Comparison of ENCODE assay signal across 1 cellular context in the genomic region with DNA sequence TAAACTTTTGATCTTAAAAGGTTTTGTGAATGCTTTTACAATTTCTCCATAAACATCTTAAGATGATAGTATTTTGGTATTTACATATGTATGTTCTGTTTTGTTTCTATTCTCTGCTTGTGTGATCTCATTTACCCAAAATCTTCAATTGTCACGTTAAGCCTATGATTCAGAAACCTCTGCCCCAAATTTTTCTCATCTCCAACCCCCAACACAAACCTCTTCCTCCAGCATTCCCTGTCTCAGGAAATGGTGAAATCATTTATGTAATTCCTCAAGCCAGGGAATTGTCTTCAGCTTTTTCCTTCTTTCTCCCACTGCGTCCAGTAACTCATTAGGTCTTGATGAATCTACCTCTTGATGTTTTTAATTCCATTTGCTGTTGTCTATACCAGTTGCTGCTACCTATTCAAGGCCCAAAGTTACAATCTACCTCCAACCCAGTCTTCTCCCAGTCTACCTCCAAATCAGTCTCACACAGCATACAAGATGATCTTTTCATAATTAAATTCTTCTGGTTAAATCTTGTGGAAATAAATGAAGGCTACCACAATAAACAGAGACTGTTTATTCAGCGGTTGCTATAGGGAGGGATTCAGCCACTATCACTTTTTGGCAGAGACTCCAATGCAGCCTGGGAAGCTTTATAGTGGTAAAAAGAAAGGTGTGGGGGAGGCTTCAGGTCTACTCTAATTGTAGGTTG.
TF ChIP-seq lines count a peak whose summit lies in the region.

No MANE protein-coding gene starts in this region.

TF ChIP-seq in GM12878, 131 proteins besides CTCF, POLR2A, EP300 and RAD21:
- TF ChIP-seq SKIL (IDR thresholded peaks at IDR 0.05; ENCODE audit: low read depth, poor library complexity, severe bottlenecking), result no peak
- TF ChIP-seq ZNF592 (IDR thresholded peaks at IDR 0.05), result no peak
- TF ChIP-seq, protein P1, sequence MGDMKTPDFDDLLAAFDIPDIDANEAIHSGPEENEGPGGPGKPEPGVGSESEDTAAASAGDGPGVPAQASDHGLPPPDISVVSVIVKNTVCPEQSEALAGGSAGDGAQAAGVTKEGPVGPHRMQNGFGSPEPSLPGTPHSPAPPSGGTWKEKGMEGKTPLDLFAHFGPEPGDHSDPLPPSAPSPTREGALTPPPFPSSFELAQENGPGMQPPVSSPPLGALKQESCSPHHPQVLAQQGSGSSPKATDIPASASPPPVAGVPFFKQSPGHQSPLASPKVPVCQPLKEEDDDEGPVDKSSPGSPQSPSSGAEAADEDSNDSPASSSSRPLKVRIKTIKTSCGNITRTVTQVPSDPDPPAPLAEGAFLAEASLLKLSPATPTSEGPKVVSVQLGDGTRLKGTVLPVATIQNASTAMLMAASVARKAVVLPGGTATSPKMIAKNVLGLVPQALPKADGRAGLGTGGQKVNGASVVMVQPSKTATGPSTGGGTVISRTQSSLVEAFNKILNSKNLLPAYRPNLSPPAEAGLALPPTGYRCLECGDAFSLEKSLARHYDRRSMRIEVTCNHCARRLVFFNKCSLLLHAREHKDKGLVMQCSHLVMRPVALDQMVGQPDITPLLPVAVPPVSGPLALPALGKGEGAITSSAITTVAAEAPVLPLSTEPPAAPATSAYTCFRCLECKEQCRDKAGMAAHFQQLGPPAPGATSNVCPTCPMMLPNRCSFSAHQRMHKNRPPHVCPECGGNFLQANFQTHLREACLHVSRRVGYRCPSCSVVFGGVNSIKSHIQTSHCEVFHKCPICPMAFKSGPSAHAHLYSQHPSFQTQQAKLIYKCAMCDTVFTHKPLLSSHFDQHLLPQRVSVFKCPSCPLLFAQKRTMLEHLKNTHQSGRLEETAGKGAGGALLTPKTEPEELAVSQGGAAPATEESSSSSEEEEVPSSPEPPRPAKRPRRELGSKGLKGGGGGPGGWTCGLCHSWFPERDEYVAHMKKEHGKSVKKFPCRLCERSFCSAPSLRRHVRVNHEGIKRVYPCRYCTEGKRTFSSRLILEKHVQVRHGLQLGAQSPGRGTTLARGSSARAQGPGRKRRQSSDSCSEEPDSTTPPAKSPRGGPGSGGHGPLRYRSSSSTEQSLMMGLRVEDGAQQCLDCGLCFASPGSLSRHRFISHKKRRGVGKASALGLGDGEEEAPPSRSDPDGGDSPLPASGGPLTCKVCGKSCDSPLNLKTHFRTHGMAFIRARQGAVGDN (IDR thresholded peaks at IDR 0.05), result no peak
